8 cellular contexts compared by ENCODE assay signal in the genomic region with DNA sequence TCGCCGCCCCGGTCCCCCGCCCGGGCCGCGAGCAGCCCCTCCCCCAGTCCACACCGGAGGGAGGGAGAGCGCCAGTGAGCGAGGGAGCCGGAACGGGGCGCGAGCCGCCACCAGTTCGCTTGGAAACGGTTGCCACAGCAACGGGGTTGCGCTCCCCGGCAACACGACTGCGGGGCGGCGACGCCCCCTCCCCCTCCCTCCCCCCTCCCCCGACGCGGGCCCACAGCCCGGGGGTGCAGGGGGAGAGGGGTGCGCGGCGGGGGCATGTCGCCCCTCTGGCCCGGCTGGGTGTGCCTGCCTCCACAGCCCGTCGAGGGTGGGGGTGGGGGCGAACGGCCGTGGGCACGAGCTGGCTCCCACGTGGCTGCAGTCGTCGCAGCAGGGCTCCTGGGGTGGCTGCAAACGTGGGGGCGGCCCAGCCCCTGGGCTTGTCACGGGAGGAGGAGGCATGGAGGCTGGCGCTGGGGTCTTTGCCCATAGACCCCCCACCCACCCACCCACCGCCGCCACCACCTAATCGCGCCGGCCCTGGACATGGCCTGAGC. TPM values are rescaled to one million over a fixed set of nuclear protein-coding genes. Genes with fewer than 3 reads are reported as not detected.
DNase-seq lines count a peak whose midpoint lies in the region; ATAC-seq and TF ChIP-seq lines count a peak whose summit lies in the region.

No MANE protein-coding gene starts in this region.

- H3K36me3 ChIP-seq in BLaER1 (peaks cover 28% of the 10 kb centered on the region), NT2/D1 (ENCODE audit: insufficient read depth, insufficient read length, low read length) (peaks cover 25% of the 10 kb centered on the region), neuronal stem cell (replicated peaks in 1 of 2; ENCODE audit: control insufficient read depth in 2 of 2, insufficient read depth in 2 of 2, low read length in 2 of 2) (peaks cover 0 to 17% of the 10 kb centered on the region in 2 donors), vagina (no peaks in the 10 kb centered on the region)

- no peaks in the 10 kb centered on the region for H3K27me3 ChIP-seq in BLaER1
- H3K27me3 ChIP-seq in NT2/D1 (ENCODE audit: insufficient read depth, insufficient read length): peaks cover 7% of the 10 kb centered on the region
- H3K27me3 ChIP-seq in neuronal stem cell (ENCODE audit: control insufficient read depth in 3 of 3, insufficient read depth in 3 of 3, low read depth in 1 of 3, low read length in 3 of 3): no peaks in the 10 kb centered on the region
- H3K27me3 ChIP-seq in vagina: no peaks in the 10 kb centered on the region

- no peaks in the 10 kb centered on the region for H3K9me3 Mint-ChIP-seq in activated T-helper 1 cell treated with anti-CD3 and anti-CD28 coated beads, Interleukin-12 subunit alpha, Interleukin-12 subunit beta, Interleukin-2, Interleukin-4 antibody, amounts not matched to agents 30 ng/mL and 10 ng/mL and 1 ng/mL, durations not matched to agents 14 hours and 24 hours and 36 hours

- TF ChIP-seq POLR2A in vagina (IDR thresholded peaks at IDR 0.05): no peak

- H3K4me2 ChIP-seq in BLaER1 (peak overlapping the region; percentile 92), neuronal stem cell (ENCODE audit: insufficient read depth, low read length, poor library complexity, severe bottlenecking) (peak overlapping the region; percentile 78)

- H3K4ac ChIP-seq in neuronal stem cell (ENCODE audit: low read length): no peak overlapping the region

- no peak for TF ChIP-seq CTCF in vagina (IDR thresholded peaks at IDR 0.05)

- no peak overlapping the region for H3K14ac ChIP-seq in neuronal stem cell (ENCODE audit: low read length)

- ATAC-seq in HG03280 (IDR thresholded peaks at IDR 0.05; ENCODE audit: unreplicated experiment): peak; percentile 42

- H4K8ac ChIP-seq in neuronal stem cell (ENCODE audit: low read depth, low read length): no peak overlapping the region

- H2AK5ac ChIP-seq in neuronal stem cell (ENCODE audit: low read depth, low read length): peak overlapping the region; percentile 85

- peak overlapping the region; percentile 95 for H2BK15ac ChIP-seq in neuronal stem cell (ENCODE audit: low read length)

- H3K9ac ChIP-seq in BLaER1: peak overlapping the region; percentile 89
- peak overlapping the region; percentile 91 for H3K9ac ChIP-seq in NT2/D1 (ENCODE audit: insufficient read length, low read depth)
- H3K9ac ChIP-seq in neuronal stem cell (ENCODE audit: low read depth, low read length, poor library complexity): peak overlapping the region; percentile 97

- H4K20me1 ChIP-seq in BLaER1: peaks cover 34% of the 10 kb centered on the region

- H3K9me3 ChIP-seq in BLaER1: no peaks in the 10 kb centered on the region
- no peaks in the 10 kb centered on the region for H3K9me3 ChIP-seq in NT2/D1 (ENCODE audit: insufficient read depth, low read length)
- H3K9me3 ChIP-seq in neuronal stem cell (replicated peaks in 1 of 2; ENCODE audit: control insufficient read depth in 2 of 2, insufficient read depth in 1 of 2, low read depth in 1 of 2, low read length in 2 of 2): no peaks in the 10 kb centered on the region
- no peaks in the 10 kb centered on the region for H3K9me3 ChIP-seq in vagina

- H3K4me3 Mint-ChIP-seq in activated T-helper 1 cell treated with anti-CD3 and anti-CD28 coated beads, Interleukin-12 subunit alpha, Interleukin-12 subunit beta, Interleukin-2, Interleukin-4 antibody, amounts not matched to agents 30 ng/mL and 10 ng/mL and 1 ng/mL, durations not matched to agents 14 hours and 24 hours and 36 hours: no peak overlapping the region

- peak; percentile 76 for DNase-seq in GM19238 (ENCODE audit: insufficient read length, low spot score)
- DNase-seq in NT2/D1 (ENCODE audit: low read depth, low spot score): no peak
- peak; percentile 68 for DNase-seq in activated T-helper 1 cell treated with anti-CD3 and anti-CD28 coated beads, Interleukin-12 subunit alpha, Interleukin-12 subunit beta, Interleukin-2, Interleukin-4 antibody, amounts not matched to agents 30 ng/mL and 10 ng/mL and 1 ng/mL, durations not matched to agents 14 hours and 24 hours and 36 hours (ENCODE audit: low spot score)
- peak; percentile 23 for DNase-seq in fibroblast of peridontal ligament (ENCODE audit: extremely low read depth)
- DNase-seq in neuronal stem cell (ENCODE audit: low spot score): peak; percentile 82
- no peak for DNase-seq in vagina (ENCODE audit: extremely low spot score in 2 of 2)

- WGBS in neuronal stem cell (ENCODE audit: extremely low coverage in 2 of 2, insufficient read length in 2 of 2, insufficient replicate concordance in 1 of 2), 2 donors: no CpG with 5 or more reads among the region's 52 CpGs

- peak overlapping the region; percentile 88 for H2BK5ac ChIP-seq in neuronal stem cell (ENCODE audit: low read length)

- H3K4me1 ChIP-seq in BLaER1 (peaks cover 71% of the 10 kb centered on the region), NT2/D1 (ENCODE audit: insufficient read depth, insufficient read length) (peaks cover 17% of the 10 kb centered on the region), neuronal stem cell (ENCODE audit: control insufficient read depth in 2 of 2, insufficient read depth in 1 of 2, low read depth in 1 of 2, low read length in 2 of 2) (peaks cover 25 to 30% of the 10 kb centered on the region in 2 donors), vagina (peaks cover 36% of the 10 kb centered on the region)

- H3K23ac ChIP-seq in neuronal stem cell (ENCODE audit: low read depth, low read length, poor library complexity): peak overlapping the region; percentile 13

- peaks cover 14% of the 10 kb centered on the region for H3K27me3 Mint-ChIP-seq in activated T-helper 1 cell treated with anti-CD3 and anti-CD28 coated beads, Interleukin-12 subunit alpha, Interleukin-12 subunit beta, Interleukin-2, Interleukin-4 antibody, amounts not matched to agents 30 ng/mL and 10 ng/mL and 1 ng/mL, durations not matched to agents 14 hours and 24 hours and 36 hours (ENCODE audit: insufficient read depth)

- H3K4me3 ChIP-seq in BLaER1: peak overlapping the region; percentile 81
- H3K4me3 ChIP-seq in NT2/D1 (ENCODE audit: insufficient read length, low read depth): peak overlapping the region; percentile 76
- H3K4me3 ChIP-seq in neuronal stem cell (ENCODE audit: low read length in 2 of 2): peak overlapping the region; percentile 76 to 84
- H3K4me3 ChIP-seq in vagina: peak overlapping the region; percentile 50 to 70

- H3K4me1 Mint-ChIP-seq in activated T-helper 1 cell treated with anti-CD3 and anti-CD28 coated beads, Interleukin-12 subunit alpha, Interleukin-12 subunit beta, Interleukin-2, Interleukin-4 antibody, amounts not matched to agents 30 ng/mL and 10 ng/mL and 1 ng/mL, durations not matched to agents 14 hours and 24 hours and 36 hours (ENCODE audit: low read depth): peaks cover 30% of the 10 kb centered on the region

- peak overlapping the region; percentile 89 for H2BK120ac ChIP-seq in neuronal stem cell (ENCODE audit: low read depth, low read length)

- H3K27ac ChIP-seq in BLaER1 (peak overlapping the region; percentile 93), neuronal stem cell (replicated peaks; ENCODE audit: low read length) (peak overlapping the region; percentile 89), vagina (peak overlapping the region; percentile 19)

- H3K18ac ChIP-seq in neuronal stem cell (ENCODE audit: low read length): peak overlapping the region; percentile 99

- no peaks in the 10 kb centered on the region for H3K79me1 ChIP-seq in neuronal stem cell (ENCODE audit: low read depth, low read length)

- intact Hi-C loops in activated T-helper 1 cell treated with anti-CD3 and anti-CD28 coated beads, Interleukin-12 subunit alpha, Interleukin-12 subunit beta, Interleukin-2, Interleukin-4 antibody, amounts not matched to agents 30 ng/mL and 10 ng/mL and 1 ng/mL, durations not matched to agents 14 hours and 24 hours and 36 hours (cut with micrococcal nuclease): loop anchor here (2.0 kb wide), 1 partner anchor 44 kb away; no protein-coding TSS in a partner anchor
- intact Hi-C loops in vagina (cut with DNase I): no loop called here

- peak overlapping the region; percentile 90 for H2AFZ ChIP-seq in neuronal stem cell (ENCODE audit: low read length)

- no peak overlapping the region for H2BK12ac ChIP-seq in neuronal stem cell (ENCODE audit: low read length)

- peaks cover 3% of the 10 kb centered on the region for H3K36me3 Mint-ChIP-seq in activated T-helper 1 cell treated with anti-CD3 and anti-CD28 coated beads, Interleukin-12 subunit alpha, Interleukin-12 subunit beta, Interleukin-2, Interleukin-4 antibody, amounts not matched to agents 30 ng/mL and 10 ng/mL and 1 ng/mL, durations not matched to agents 14 hours and 24 hours and 36 hours (ENCODE audit: low read depth)

- H4K91ac ChIP-seq in neuronal stem cell (ENCODE audit: low read depth, low read length, poor library complexity): peak overlapping the region; percentile 75

- H3K27ac Mint-ChIP-seq in activated T-helper 1 cell treated with anti-CD3 and anti-CD28 coated beads, Interleukin-12 subunit alpha, Interleukin-12 subunit beta, Interleukin-2, Interleukin-4 antibody, amounts not matched to agents 30 ng/mL and 10 ng/mL and 1 ng/mL, durations not matched to agents 14 hours and 24 hours and 36 hours: no peak overlapping the region

RNA-seq across cellular contexts. Expression of a gene that starts 0.5 kb away (rescaled TPM):
- 10.3 and 11.2 TPM in 2 replicates for total RNA-seq in activated T-helper 1 cell treated with anti-CD3 and anti-CD28 coated beads, Interleukin-12 subunit alpha, Interleukin-12 subunit beta, Interleukin-2, Interleukin-4 antibody, amounts not matched to agents 30 ng/mL and 10 ng/mL and 1 ng/mL, durations not matched to agents 14 hours and 24 hours and 36 hours
- 26.8 TPM for polyA plus RNA-seq in neuronal stem cell (2013, experiment 1 of 2)
- polyA plus RNA-seq in neuronal stem cell (2013, experiment 2 of 2): 26.8 TPM
- 1.2 TPM for total RNA-seq in vagina

RNA-seq across cellular contexts. Expression of a gene that starts 20.7 kb away (rescaled TPM):
- 122 and 132 TPM in 2 replicates for total RNA-seq in activated T-helper 1 cell treated with anti-CD3 and anti-CD28 coated beads, Interleukin-12 subunit alpha, Interleukin-12 subunit beta, Interleukin-2, Interleukin-4 antibody, amounts not matched to agents 30 ng/mL and 10 ng/mL and 1 ng/mL, durations not matched to agents 14 hours and 24 hours and 36 hours
- polyA plus RNA-seq in neuronal stem cell (2013, experiment 1 of 2): 27.8 TPM
- 27.7 TPM for polyA plus RNA-seq in neuronal stem cell (2013, experiment 2 of 2)
- 28.7 TPM for total RNA-seq in vagina

RNA-seq across cellular contexts. Expression of a gene that starts 26.3 kb away (rescaled TPM):
- 13.1 and 14.4 TPM in 2 replicates for total RNA-seq in activated T-helper 1 cell treated with anti-CD3 and anti-CD28 coated beads, Interleukin-12 subunit alpha, Interleukin-12 subunit beta, Interleukin-2, Interleukin-4 antibody, amounts not matched to agents 30 ng/mL and 10 ng/mL and 1 ng/mL, durations not matched to agents 14 hours and 24 hours and 36 hours
- 205 TPM for polyA plus RNA-seq in neuronal stem cell (2013, experiment 1 of 2)
- polyA plus RNA-seq in neuronal stem cell (2013, experiment 2 of 2): 197 TPM
- 69.0 TPM for total RNA-seq in vagina

RNA-seq across cellular contexts. Expression of a gene that starts 37.8 kb away (rescaled TPM):
- 1.3 and 2.2 TPM in 2 replicates for total RNA-seq in activated T-helper 1 cell treated with anti-CD3 and anti-CD28 coated beads, Interleukin-12 subunit alpha, Interleukin-12 subunit beta, Interleukin-2, Interleukin-4 antibody, amounts not matched to agents 30 ng/mL and 10 ng/mL and 1 ng/mL, durations not matched to agents 14 hours and 24 hours and 36 hours
- polyA plus RNA-seq in neuronal stem cell (2013, experiment 1 of 2): 2.1 TPM
- polyA plus RNA-seq in neuronal stem cell (2013, experiment 2 of 2): 2.5 TPM
- total RNA-seq in vagina: 5.2 TPM

RNA-seq across cellular contexts. Expression of a gene that starts 46.7 kb away (rescaled TPM):
- not detected in 2 replicates for total RNA-seq in activated T-helper 1 cell treated with anti-CD3 and anti-CD28 coated beads, Interleukin-12 subunit alpha, Interleukin-12 subunit beta, Interleukin-2, Interleukin-4 antibody, amounts not matched to agents 30 ng/mL and 10 ng/mL and 1 ng/mL, durations not matched to agents 14 hours and 24 hours and 36 hours
- polyA plus RNA-seq in neuronal stem cell (2013, experiment 1 of 2): not detected
- polyA plus RNA-seq in neuronal stem cell (2013, experiment 2 of 2): not detected
- total RNA-seq in vagina: not detected

Comparison
In these comparisons a context has a peak if more than half of its experiments do, and no peak if none do; other contexts are left out.
1. H3K27ac ChIP-seq: peak in every context shown above with its lines; median percentile 93 in BLaER1; 89 in neuronal stem cell; 19 in vagina.
2. DNase-seq: peak in GM19238 (single experiment), activated T-helper 1 cell treated with anti-CD3 and anti-CD28 coated beads, Interleukin-12 subunit alpha, Interleukin-12 subunit beta, Interleukin-2, Interleukin-4 antibody, amounts not matched to agents 30 ng/mL and 10 ng/mL and 1 ng/mL, durations not matched to agents 14 hours and 24 hours and 36 hours (single experiment), fibroblast of peridontal ligament (single experiment) and neuronal stem cell (single experiment); none in NT2/D1 (single experiment) and vagina (0 of 2).
3. Peak in every context shown above with its lines, with median percentiles within 50 percentile points of each other: H3K4me3 ChIP-seq and H3K9ac ChIP-seq.